1 cellular context compared by ENCODE assay signal in genomic region chr15:63473999-63474809, GRCh38.
A peak's percentile ranks its signal among the peaks of the same experiment; 100 is the strongest.
TF ChIP-seq lines count a peak whose summit lies in the region.

No MANE protein-coding gene starts in this region.

TF ChIP-seq in HepG2, 621 proteins besides CTCF, POLR2A, EP300 and RAD21 (continued from another document and continues in another):
- TF ChIP-seq ZNF362 (CRISPR knock-in tag; IDR thresholded peaks at IDR 0.05; ENCODE audit: borderline replicate concordance) (peak; percentile 71; the same call in 1 of the 2 replicates), MBD4 (IDR thresholded peaks at IDR 0.05; ENCODE audit: borderline replicate concordance, low read length) (0 out of 2 replicates have a peak, but pooled peaks have one; percentile 72), FOXJ3 (CRISPR knock-in tag; IDR thresholded peaks at IDR 0.05; ENCODE audit: borderline replicate concordance) (peak; percentile 96; the same call in 1 of the 2 replicates), FOXO1 (CRISPR knock-in tag; IDR thresholded peaks at IDR 0.05) (peak; percentile 82), XBP1 (CRISPR knock-in tag; IDR thresholded peaks at IDR 0.05) (0 out of 2 replicates have a peak, but pooled peaks have one; percentile 54), ZBTB20 (CRISPR knock-in tag; IDR thresholded peaks at IDR 0.05; ENCODE audit: borderline replicate concordance, low read depth) (peak; percentile 94; the same call in 1 of the 2 replicates), GTF2F1 (IDR thresholded peaks at IDR 0.05; ENCODE audit: low read length) (0 out of 2 replicates have a peak, but pooled peaks have one; percentile 43), FLYWCH1 (CRISPR knock-in tag; IDR thresholded peaks at IDR 0.05) (no peak), ZBTB2 (CRISPR knock-in tag; IDR thresholded peaks at IDR 0.05; ENCODE audit: low read depth) (no peak), AGO1 (IDR thresholded peaks at IDR 0.05; ENCODE audit: low read depth, low read length, poor library complexity, severe bottlenecking) (no peak), ZNF124 (CRISPR knock-in tag; IDR thresholded peaks at IDR 0.05) (peak; percentile 85; the same call in 1 of the 2 replicates), KAT2B (IDR thresholded peaks at IDR 0.05; ENCODE audit: borderline replicate concordance, low read depth, low read length) (no peak), ZSCAN25 (CRISPR knock-in tag; IDR thresholded peaks at IDR 0.05) (no peak), ZBTB21 (CRISPR knock-in tag; IDR thresholded peaks at IDR 0.05) (peak; percentile 17; the same call in 1 of the 2 replicates), ZC3H13 (CRISPR knock-in tag; IDR thresholded peaks at IDR 0.05) (no peak), TEAD3 (CRISPR knock-in tag; optimal IDR thresholded peaks at IDR 0.05; ENCODE audit: borderline replicate concordance) (peak; percentile 91), REPIN1 (CRISPR knock-in tag; IDR thresholded peaks at IDR 0.05; ENCODE audit: borderline replicate concordance, low read depth) (peak; percentile 84; the same call in 1 of the 2 replicates), THAP11 (CRISPR knock-in tag; IDR thresholded peaks at IDR 0.05) (peak; percentile 61), ZNF501 (CRISPR knock-in tag; IDR thresholded peaks at IDR 0.05) (0 out of 2 replicates have a peak, but pooled peaks have one; percentile 16), ZNF383 (CRISPR knock-in tag; IDR thresholded peaks at IDR 0.05; ENCODE audit: borderline replicate concordance) (no peak), ZNF772 (CRISPR knock-in tag; IDR thresholded peaks at IDR 0.05) (peak; percentile 97), NFIC (IDR thresholded peaks at IDR 0.05; ENCODE audit: low read length) (peak; percentile 93), ZNF251 (CRISPR knock-in tag; IDR thresholded peaks at IDR 0.05) (no peak), HIC2 (CRISPR knock-in tag; IDR thresholded peaks at IDR 0.05; ENCODE audit: low read depth) (peak; percentile 58; the same call in 1 of the 2 replicates), SNAPC2 (CRISPR knock-in tag; IDR thresholded peaks at IDR 0.05) (peak; percentile 91; the same call in 1 of the 2 replicates), KAT8 (CRISPR knock-in tag; IDR thresholded peaks at IDR 0.05) (peak; percentile 69), ZNF264 (CRISPR knock-in tag; IDR thresholded peaks at IDR 0.05) (peak; percentile 93), ZSCAN9 (CRISPR knock-in tag; IDR thresholded peaks at IDR 0.05; ENCODE audit: borderline replicate concordance) (peak; percentile 70; the same call in 1 of the 2 replicates), FOXP1 (IDR thresholded peaks at IDR 0.05) (peak; percentile 79), FOXP1 (CRISPR knock-in tag; IDR thresholded peaks at IDR 0.05) (peak; percentile 88), TGIF2 (CRISPR knock-in tag; IDR thresholded peaks at IDR 0.05) (peak; percentile 78), ARID2 (CRISPR knock-in tag; IDR thresholded peaks at IDR 0.05; ENCODE audit: borderline replicate concordance) (peak; percentile 83; the same call in 1 of the 2 replicates), ZNF629 (CRISPR knock-in tag; conservative IDR thresholded peaks at IDR 0.05) (peak; percentile 56; the same call in 1 of the 2 replicates), FOSL2 (CRISPR knock-in tag; IDR thresholded peaks at IDR 0.05) (peak; percentile 81), ZFP1 (CRISPR knock-in tag; IDR thresholded peaks at IDR 0.05) (peak; percentile 39; the same call in 1 of the 2 replicates), ELF1 (CRISPR knock-in tag; IDR thresholded peaks at IDR 0.05) (peak; percentile 43; the same call in 1 of the 2 replicates), SOX6 (IDR thresholded peaks at IDR 0.05) (no peak), SOX6 (CRISPR knock-in tag; IDR thresholded peaks at IDR 0.05) (peak; percentile 90), ONECUT2 (CRISPR knock-in tag; IDR thresholded peaks at IDR 0.05) (0 out of 2 replicates have a peak, but pooled peaks have one; percentile 18), GATAD1 (CRISPR knock-in tag; IDR thresholded peaks at IDR 0.05) (peak; percentile 66; the same call in 1 of the 2 replicates), KLF6 (CRISPR knock-in tag; IDR thresholded peaks at IDR 0.05) (peak; percentile 46; the same call in 1 of the 2 replicates), IKZF4 (CRISPR knock-in tag; IDR thresholded peaks at IDR 0.05; ENCODE audit: borderline replicate concordance, low read depth, not compliant biosample characterization) (no peak), ZNF558 (CRISPR knock-in tag; IDR thresholded peaks at IDR 0.05; ENCODE audit: borderline replicate concordance) (no peak; the same call in 1 of the 2 replicates), RFX3 (CRISPR knock-in tag; IDR thresholded peaks at IDR 0.05) (no peak)
- TF ChIP-seq, protein P1, sequence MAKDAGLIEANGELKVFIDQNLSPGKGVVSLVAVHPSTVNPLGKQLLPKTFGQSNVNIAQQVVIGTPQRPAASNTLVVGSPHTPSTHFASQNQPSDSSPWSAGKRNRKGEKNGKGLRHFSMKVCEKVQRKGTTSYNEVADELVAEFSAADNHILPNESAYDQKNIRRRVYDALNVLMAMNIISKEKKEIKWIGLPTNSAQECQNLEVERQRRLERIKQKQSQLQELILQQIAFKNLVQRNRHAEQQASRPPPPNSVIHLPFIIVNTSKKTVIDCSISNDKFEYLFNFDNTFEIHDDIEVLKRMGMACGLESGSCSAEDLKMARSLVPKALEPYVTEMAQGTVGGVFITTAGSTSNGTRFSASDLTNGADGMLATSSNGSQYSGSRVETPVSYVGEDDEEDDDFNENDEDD (CRISPR knock-in tag; IDR thresholded peaks at IDR 0.05; ENCODE audit: borderline replicate concordance): peak; percentile 36; the same call in 1 of the 2 replicates
- TF ChIP-seq, protein P2, sequence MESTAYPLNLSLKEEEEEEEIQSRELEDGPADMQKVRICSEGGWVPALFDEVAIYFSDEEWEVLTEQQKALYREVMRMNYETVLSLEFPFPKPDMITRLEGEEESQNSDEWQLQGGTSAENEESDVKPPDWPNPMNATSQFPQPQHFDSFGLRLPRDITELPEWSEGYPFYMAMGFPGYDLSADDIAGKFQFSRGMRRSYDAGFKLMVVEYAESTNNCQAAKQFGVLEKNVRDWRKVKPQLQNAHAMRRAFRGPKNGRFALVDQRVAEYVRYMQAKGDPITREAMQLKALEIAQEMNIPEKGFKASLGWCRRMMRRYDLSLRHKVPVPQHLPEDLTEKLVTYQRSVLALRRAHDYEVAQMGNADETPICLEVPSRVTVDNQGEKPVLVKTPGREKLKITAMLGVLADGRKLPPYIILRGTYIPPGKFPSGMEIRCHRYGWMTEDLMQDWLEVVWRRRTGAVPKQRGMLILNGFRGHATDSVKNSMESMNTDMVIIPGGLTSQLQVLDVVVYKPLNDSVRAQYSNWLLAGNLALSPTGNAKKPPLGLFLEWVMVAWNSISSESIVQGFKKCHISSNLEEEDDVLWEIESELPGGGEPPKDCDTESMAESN (CRISPR knock-in tag; conservative IDR thresholded peaks at IDR 0.05): peak; percentile 50; the same call in 1 of the 2 replicates
- TF ChIP-seq, protein P3, sequence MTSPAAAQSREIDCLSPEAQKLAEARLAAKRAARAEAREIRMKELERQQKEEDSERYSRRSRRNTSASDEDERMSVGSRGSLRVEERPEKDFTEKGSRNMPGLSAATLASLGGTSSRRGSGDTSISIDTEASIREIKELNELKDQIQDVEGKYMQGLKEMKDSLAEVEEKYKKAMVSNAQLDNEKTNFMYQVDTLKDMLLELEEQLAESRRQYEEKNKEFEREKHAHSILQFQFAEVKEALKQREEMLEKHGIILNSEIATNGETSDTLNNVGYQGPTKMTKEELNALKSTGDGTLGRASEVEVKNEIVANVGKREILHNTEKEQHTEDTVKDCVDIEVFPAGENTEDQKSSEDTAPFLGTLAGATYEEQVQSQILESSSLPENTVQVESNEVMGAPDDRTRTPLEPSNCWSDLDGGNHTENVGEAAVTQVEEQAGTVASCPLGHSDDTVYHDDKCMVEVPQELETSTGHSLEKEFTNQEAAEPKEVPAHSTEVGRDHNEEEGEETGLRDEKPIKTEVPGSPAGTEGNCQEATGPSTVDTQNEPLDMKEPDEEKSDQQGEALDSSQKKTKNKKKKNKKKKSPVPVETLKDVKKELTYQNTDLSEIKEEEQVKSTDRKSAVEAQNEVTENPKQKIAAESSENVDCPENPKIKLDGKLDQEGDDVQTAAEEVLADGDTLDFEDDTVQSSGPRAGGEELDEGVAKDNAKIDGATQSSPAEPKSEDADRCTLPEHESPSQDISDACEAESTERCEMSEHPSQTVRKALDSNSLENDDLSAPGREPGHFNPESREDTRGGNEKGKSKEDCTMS (CRISPR knock-in tag; conservative IDR thresholded peaks at IDR 0.05): no peak
- TF ChIP-seq, protein P4, sequence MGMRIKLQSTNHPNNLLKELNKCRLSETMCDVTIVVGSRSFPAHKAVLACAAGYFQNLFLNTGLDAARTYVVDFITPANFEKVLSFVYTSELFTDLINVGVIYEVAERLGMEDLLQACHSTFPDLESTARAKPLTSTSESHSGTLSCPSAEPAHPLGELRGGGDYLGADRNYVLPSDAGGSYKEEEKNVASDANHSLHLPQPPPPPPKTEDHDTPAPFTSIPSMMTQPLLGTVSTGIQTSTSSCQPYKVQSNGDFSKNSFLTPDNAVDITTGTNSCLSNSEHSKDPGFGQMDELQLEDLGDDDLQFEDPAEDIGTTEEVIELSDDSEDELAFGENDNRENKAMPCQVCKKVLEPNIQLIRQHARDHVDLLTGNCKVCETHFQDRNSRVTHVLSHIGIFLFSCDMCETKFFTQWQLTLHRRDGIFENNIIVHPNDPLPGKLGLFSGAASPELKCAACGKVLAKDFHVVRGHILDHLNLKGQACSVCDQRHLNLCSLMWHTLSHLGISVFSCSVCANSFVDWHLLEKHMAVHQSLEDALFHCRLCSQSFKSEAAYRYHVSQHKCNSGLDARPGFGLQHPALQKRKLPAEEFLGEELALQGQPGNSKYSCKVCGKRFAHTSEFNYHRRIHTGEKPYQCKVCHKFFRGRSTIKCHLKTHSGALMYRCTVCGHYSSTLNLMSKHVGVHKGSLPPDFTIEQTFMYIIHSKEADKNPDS (CRISPR knock-in tag; IDR thresholded peaks at IDR 0.05): peak; percentile 63; the same call in 1 of the 2 replicates
- TF ChIP-seq, protein P5, sequence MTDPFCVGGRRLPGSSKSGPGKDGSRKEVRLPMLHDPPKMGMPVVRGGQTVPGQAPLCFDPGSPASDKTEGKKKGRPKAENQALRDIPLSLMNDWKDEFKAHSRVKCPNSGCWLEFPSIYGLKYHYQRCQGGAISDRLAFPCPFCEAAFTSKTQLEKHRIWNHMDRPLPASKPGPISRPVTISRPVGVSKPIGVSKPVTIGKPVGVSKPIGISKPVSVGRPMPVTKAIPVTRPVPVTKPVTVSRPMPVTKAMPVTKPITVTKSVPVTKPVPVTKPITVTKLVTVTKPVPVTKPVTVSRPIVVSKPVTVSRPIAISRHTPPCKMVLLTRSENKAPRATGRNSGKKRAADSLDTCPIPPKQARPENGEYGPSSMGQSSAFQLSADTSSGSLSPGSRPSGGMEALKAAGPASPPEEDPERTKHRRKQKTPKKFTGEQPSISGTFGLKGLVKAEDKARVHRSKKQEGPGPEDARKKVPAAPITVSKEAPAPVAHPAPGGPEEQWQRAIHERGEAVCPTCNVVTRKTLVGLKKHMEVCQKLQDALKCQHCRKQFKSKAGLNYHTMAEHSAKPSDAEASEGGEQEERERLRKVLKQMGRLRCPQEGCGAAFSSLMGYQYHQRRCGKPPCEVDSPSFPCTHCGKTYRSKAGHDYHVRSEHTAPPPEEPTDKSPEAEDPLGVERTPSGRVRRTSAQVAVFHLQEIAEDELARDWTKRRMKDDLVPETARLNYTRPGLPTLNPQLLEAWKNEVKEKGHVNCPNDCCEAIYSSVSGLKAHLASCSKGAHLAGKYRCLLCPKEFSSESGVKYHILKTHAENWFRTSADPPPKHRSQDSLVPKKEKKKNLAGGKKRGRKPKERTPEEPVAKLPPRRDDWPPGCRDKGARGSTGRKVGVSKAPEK (CRISPR knock-in tag; IDR thresholded peaks at IDR 0.05; ENCODE audit: borderline replicate concordance): no peak
- TF ChIP-seq, protein P6, sequence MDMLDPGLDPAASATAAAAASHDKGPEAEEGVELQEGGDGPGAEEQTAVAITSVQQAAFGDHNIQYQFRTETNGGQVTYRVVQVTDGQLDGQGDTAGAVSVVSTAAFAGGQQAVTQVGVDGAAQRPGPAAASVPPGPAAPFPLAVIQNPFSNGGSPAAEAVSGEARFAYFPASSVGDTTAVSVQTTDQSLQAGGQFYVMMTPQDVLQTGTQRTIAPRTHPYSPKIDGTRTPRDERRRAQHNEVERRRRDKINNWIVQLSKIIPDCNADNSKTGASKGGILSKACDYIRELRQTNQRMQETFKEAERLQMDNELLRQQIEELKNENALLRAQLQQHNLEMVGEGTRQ (IDR thresholded peaks at IDR 0.05; ENCODE audit: low read depth, low read length): no peak
- TF ChIP-seq, protein P6 (CRISPR knock-in tag; IDR thresholded peaks at IDR 0.05; ENCODE audit: borderline replicate concordance): no peak
